ENCODE assay signal across 13 cellular contexts in the genomic region with DNA sequence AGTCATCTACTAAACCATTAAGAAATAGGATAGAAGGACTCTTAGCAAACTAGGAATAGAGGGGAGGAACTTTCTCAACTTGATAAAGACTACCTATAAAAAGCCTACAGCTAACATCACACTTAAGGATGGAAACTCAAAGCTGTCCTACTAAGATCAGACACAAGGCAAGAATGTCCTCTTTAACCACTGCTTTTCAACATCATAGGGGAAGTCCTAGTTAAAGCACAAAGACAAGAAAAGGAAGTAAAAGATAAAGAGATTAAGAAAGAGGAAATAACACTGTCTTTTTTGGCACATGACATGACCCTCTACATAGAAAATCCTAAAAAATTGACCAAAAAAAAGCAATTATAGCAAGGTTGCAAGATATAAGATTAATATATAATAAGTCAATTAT.
DNase-seq lines count a peak whose midpoint lies in the region; ATAC-seq and TF ChIP-seq lines count a peak whose summit lies in the region.
"Had no signal": no experiment of that assay in that cellular context is flagged by ENCODE, and none has a peak within 500 bp of the region (broad histone marks: within the 10 kb centered on the region; RNA-seq: fewer than 3 reads in every experiment).

No MANE protein-coding gene starts in this region.

- H3K4me1 ChIP-seq in CD4-positive, alpha-beta memory T cell (ENCODE audit: insufficient read depth, low read length): peaks cover 26% of the 10 kb centered on the region
- peaks cover 17% of the 10 kb centered on the region for H3K4me1 ChIP-seq in Loucy (ENCODE audit: insufficient read depth, low read length, poor library complexity, severe bottlenecking)
- H3K4me1 ChIP-seq: neural progenitor cell, suprapubic skin had no signal

- intact Hi-C loops in CD4-positive, alpha-beta memory T cell (cut with micrococcal nuclease): no loop called here
- intact Hi-C loops in activated T-helper 1 cell treated with anti-CD3 and anti-CD28 coated beads, Interleukin-12 subunit alpha, Interleukin-12 subunit beta, Interleukin-2, Interleukin-4 antibody, amounts not matched to agents 30 ng/mL and 10 ng/mL and 1 ng/mL, durations not matched to agents 14 hours and 24 hours and 36 hours (cut with micrococcal nuclease): loop anchor here (5.0 kb wide), 1 partner anchor 1037 kb away; no protein-coding TSS in a partner anchor

- H3K9me3 Mint-ChIP-seq in CD4-positive, alpha-beta memory T cell: no peaks in the 10 kb centered on the region
- no peaks in the 10 kb centered on the region for H3K9me3 Mint-ChIP-seq in activated naive CD8-positive, alpha-beta T cell treated with anti-CD3 and anti-CD28 coated beads, Interleukin-2, amount 50 U/mL, for 24 hours
- no peaks in the 10 kb centered on the region for H3K9me3 Mint-ChIP-seq in activated T-helper 1 cell treated with anti-CD3 and anti-CD28 coated beads, Interleukin-12 subunit alpha, Interleukin-12 subunit beta, Interleukin-2, Interleukin-4 antibody, amounts not matched to agents 30 ng/mL and 10 ng/mL and 1 ng/mL, durations not matched to agents 14 hours and 24 hours and 36 hours
- no peaks in the 10 kb centered on the region for H3K9me3 Mint-ChIP-seq in activated CD4-positive, alpha-beta memory T cell treated with anti-CD3 and anti-CD28 coated beads, Interleukin-2, amount 10 ng/mL, durations not matched to agents 7 days and 5 days
- H3K9me3 Mint-ChIP-seq: neural progenitor cell had no signal

- no peaks in the 10 kb centered on the region for H3K27me3 ChIP-seq in CD4-positive, alpha-beta memory T cell (ENCODE audit: insufficient read depth, low read length)
- no peaks in the 10 kb centered on the region for H3K27me3 ChIP-seq in Loucy (ENCODE audit: insufficient read depth, low read length, poor library complexity, severe bottlenecking)
- H3K27me3 ChIP-seq: neural progenitor cell, suprapubic skin had no signal

- peak overlapping the region; percentile 15 for H3K4me2 ChIP-seq in Loucy (ENCODE audit: low read depth, low read length, poor library complexity, severe bottlenecking)
- H3K4me2 ChIP-seq: neural progenitor cell had no signal

- no peaks in the 10 kb centered on the region for H3K9me3 ChIP-seq in CD4-positive, alpha-beta memory T cell (ENCODE audit: control insufficient read depth in 1 of 2, low read length in 2 of 2)
- no peaks in the 10 kb centered on the region for H3K9me3 ChIP-seq in Loucy (ENCODE audit: insufficient read depth, low read depth, low read length)
- H3K9me3 ChIP-seq: suprapubic skin had no signal

- no peaks in the 10 kb centered on the region for H3K9me2 ChIP-seq in Loucy (replicated peaks; ENCODE audit: low read depth, low read length)

- peak overlapping the region in 1 of 7 donors; percentile 1 for H3K27ac Mint-ChIP-seq in CD4-positive, alpha-beta memory T cell
- H3K27ac Mint-ChIP-seq in activated naive CD8-positive, alpha-beta T cell treated with anti-CD3 and anti-CD28 coated beads, Interleukin-2, amount 50 U/mL, for 24 hours: peak overlapping the region; percentile 29
- no peak overlapping the region for H3K27ac Mint-ChIP-seq in activated T-helper 1 cell treated with anti-CD3 and anti-CD28 coated beads, Interleukin-12 subunit alpha, Interleukin-12 subunit beta, Interleukin-2, Interleukin-4 antibody, amounts not matched to agents 30 ng/mL and 10 ng/mL and 1 ng/mL, durations not matched to agents 14 hours and 24 hours and 36 hours
- no peak overlapping the region for H3K27ac Mint-ChIP-seq in activated CD4-positive, alpha-beta memory T cell treated with anti-CD3 and anti-CD28 coated beads, Interleukin-2, amount 10 ng/mL, durations not matched to agents 7 days and 5 days
- H3K27ac Mint-ChIP-seq: neural progenitor cell had no signal

- H3K4me1 Mint-ChIP-seq in CD4-positive, alpha-beta memory T cell: peaks cover 24 to 41% (median 38%) of the 10 kb centered on the region in 4 donors
- H3K4me1 Mint-ChIP-seq in activated naive CD8-positive, alpha-beta T cell treated with anti-CD3 and anti-CD28 coated beads, Interleukin-2, amount 50 U/mL, for 24 hours: peaks cover 32% of the 10 kb centered on the region
- peaks cover 37% of the 10 kb centered on the region for H3K4me1 Mint-ChIP-seq in activated T-helper 1 cell treated with anti-CD3 and anti-CD28 coated beads, Interleukin-12 subunit alpha, Interleukin-12 subunit beta, Interleukin-2, Interleukin-4 antibody, amounts not matched to agents 30 ng/mL and 10 ng/mL and 1 ng/mL, durations not matched to agents 14 hours and 24 hours and 36 hours (ENCODE audit: low read depth)
- peaks cover 24% of the 10 kb centered on the region for H3K4me1 Mint-ChIP-seq in activated CD4-positive, alpha-beta memory T cell treated with anti-CD3 and anti-CD28 coated beads, Interleukin-2, amount 10 ng/mL, durations not matched to agents 7 days and 5 days
- H3K4me1 Mint-ChIP-seq: neural progenitor cell had no signal

- POLR2A ChIA-PET in CD4-positive, alpha-beta memory T cell (lab: Charles Lee; ENCODE audit: partially characterized antibody): interaction anchor here (0.6 kb wide), 1 partner anchor 1301 kb away, joined by 4 read pairs; no protein-coding TSS in a partner anchor
- POLR2A ChIA-PET in activated CD4-positive, alpha-beta memory T cell treated with anti-CD3 and anti-CD28 coated beads, Interleukin-2, amount 10 ng/mL, durations not matched to agents 7 days and 5 days (lab: Charles Lee): no interaction called here

- CTCF ChIA-PET in CD4-positive, alpha-beta memory T cell (lab: Charles Lee; ENCODE audit: partially characterized antibody): interaction anchor here (1.2 kb wide), 2 partner anchors 9 to 337 kb away, joined by 3 to 6 read pairs; no protein-coding TSS in a partner anchor
- CTCF ChIA-PET in activated CD4-positive, alpha-beta memory T cell treated with anti-CD3 and anti-CD28 coated beads, Interleukin-2, amount 10 ng/mL, durations not matched to agents 7 days and 5 days (lab: Charles Lee): interaction anchor here (0.7 kb wide), 1 partner anchor 380 kb away, joined by 4 read pairs; the partner anchor contains the start of gene TIGD4

- H3K4me3 ChIP-seq in CD4-positive, alpha-beta memory T cell (ENCODE audit: low read length in 2 of 2): no peak overlapping the region
- H3K4me3 ChIP-seq in Loucy (ENCODE audit: low read length, poor library complexity, severe bottlenecking): no peak overlapping the region
- H3K4me3 ChIP-seq: neural progenitor cell, suprapubic skin had no signal

- peak in 2 of 5 donors; percentile 19 to 28 for DNase-seq in CD4-positive, alpha-beta memory T cell
- DNase-seq in activated naive CD8-positive, alpha-beta T cell treated with anti-CD3 and anti-CD28 coated beads, Interleukin-2, amount 50 U/mL, for 24 hours: no peak
- DNase-seq in superior temporal gyrus (ENCODE audit: extremely low spot score) (no peak), NCI-H69 (lab: John Stamatoyannopoulos, UW) (no peak)
- no peak for DNase-seq in activated T-helper 1 cell treated with anti-CD3 and anti-CD28 coated beads, Interleukin-12 subunit alpha, Interleukin-12 subunit beta, Interleukin-2, Interleukin-4 antibody, amounts not matched to agents 30 ng/mL and 10 ng/mL and 1 ng/mL, durations not matched to agents 14 hours and 24 hours and 36 hours (ENCODE audit: low spot score)
- DNase-seq in activated CD4-positive, alpha-beta memory T cell treated with anti-CD3 and anti-CD28 coated beads, Interleukin-2, amount 10 ng/mL, durations not matched to agents 7 days and 5 days: no peak
- DNase-seq: activated CD8-positive, alpha-beta memory T cell treated with anti-CD3 and anti-CD28 coated beads for 24 hours; stimulated activated CD4-positive, alpha-beta T cell treated with anti-CD3 and anti-CD28 coated beads, Interleukin-1b, Interleukin-23, amount 100 ng/mL, for 48 hours had no signal

- H2AFZ ChIP-seq in Loucy (ENCODE audit: low read length): no peak overlapping the region
- H2AFZ ChIP-seq: neural progenitor cell had no signal

- H3K27ac ChIP-seq in CD4-positive, alpha-beta memory T cell (ENCODE audit: low read depth, low read length): no peak overlapping the region
- H3K27ac ChIP-seq: neural progenitor cell, RWPE1, suprapubic skin had no signal

- no peak overlapping the region for H3K9ac ChIP-seq in Loucy (ENCODE audit: low read depth, low read length, poor library complexity, severe bottlenecking)
- H3K9ac ChIP-seq: neural progenitor cell had no signal

- no peaks in the 10 kb centered on the region for H3K79me2 ChIP-seq in Loucy (ENCODE audit: insufficient read depth, low read length)

- no peaks in the 10 kb centered on the region for H3K36me3 ChIP-seq in CD4-positive, alpha-beta memory T cell (ENCODE audit: insufficient read depth, low read length)
- H3K36me3 ChIP-seq in Loucy (ENCODE audit: insufficient read depth, low read length): no peaks in the 10 kb centered on the region
- H3K36me3 ChIP-seq: neural progenitor cell, suprapubic skin had no signal

- H3F3A ChIP-seq in Loucy (ENCODE audit: low read depth): no peaks in the 10 kb centered on the region

- H4K20me1 ChIP-seq in Loucy (ENCODE audit: insufficient read depth, low read length, poor library complexity, severe bottlenecking): peaks cover 3% of the 10 kb centered on the region

- H3K27me3 Mint-ChIP-seq in CD4-positive, alpha-beta memory T cell: no peaks in the 10 kb centered on the region
- H3K27me3 Mint-ChIP-seq in activated naive CD8-positive, alpha-beta T cell treated with anti-CD3 and anti-CD28 coated beads, Interleukin-2, amount 50 U/mL, for 24 hours: no peaks in the 10 kb centered on the region
- no peaks in the 10 kb centered on the region for H3K27me3 Mint-ChIP-seq in activated T-helper 1 cell treated with anti-CD3 and anti-CD28 coated beads, Interleukin-12 subunit alpha, Interleukin-12 subunit beta, Interleukin-2, Interleukin-4 antibody, amounts not matched to agents 30 ng/mL and 10 ng/mL and 1 ng/mL, durations not matched to agents 14 hours and 24 hours and 36 hours (ENCODE audit: insufficient read depth)
- H3K27me3 Mint-ChIP-seq in activated CD4-positive, alpha-beta memory T cell treated with anti-CD3 and anti-CD28 coated beads, Interleukin-2, amount 10 ng/mL, durations not matched to agents 7 days and 5 days: no peaks in the 10 kb centered on the region

- no peak for TF ChIP-seq CTCF in Loucy (conservative IDR thresholded peaks at IDR 0.05; ENCODE audit: low read length)

- peak; percentile 54 for ATAC-seq in GM19463 (IDR thresholded peaks at IDR 0.05; ENCODE audit: unreplicated experiment)
- ATAC-seq in activated naive CD8-positive, alpha-beta T cell treated with anti-CD3 and anti-CD28 coated beads, Interleukin-2, amount 50 U/mL, for 24 hours: no peak

- peaks cover 31 to 32% of the 10 kb centered on the region in 2 donors for H3K36me3 Mint-ChIP-seq in CD4-positive, alpha-beta memory T cell
- H3K36me3 Mint-ChIP-seq in activated naive CD8-positive, alpha-beta T cell treated with anti-CD3 and anti-CD28 coated beads, Interleukin-2, amount 50 U/mL, for 24 hours (ENCODE audit: low read depth): peaks cover 22% of the 10 kb centered on the region
- peaks cover 19% of the 10 kb centered on the region for H3K36me3 Mint-ChIP-seq in activated T-helper 1 cell treated with anti-CD3 and anti-CD28 coated beads, Interleukin-12 subunit alpha, Interleukin-12 subunit beta, Interleukin-2, Interleukin-4 antibody, amounts not matched to agents 30 ng/mL and 10 ng/mL and 1 ng/mL, durations not matched to agents 14 hours and 24 hours and 36 hours (ENCODE audit: low read depth)
- H3K36me3 Mint-ChIP-seq in activated CD4-positive, alpha-beta memory T cell treated with anti-CD3 and anti-CD28 coated beads, Interleukin-2, amount 10 ng/mL, durations not matched to agents 7 days and 5 days (ENCODE audit: low read depth): peaks cover 31% of the 10 kb centered on the region

- H3K4me3 Mint-ChIP-seq in CD4-positive, alpha-beta memory T cell: peak overlapping the region in 7 of 8 donors; percentile 12 to 61 (median 31)
- no peak overlapping the region for H3K4me3 Mint-ChIP-seq in activated naive CD8-positive, alpha-beta T cell treated with anti-CD3 and anti-CD28 coated beads, Interleukin-2, amount 50 U/mL, for 24 hours
- no peak overlapping the region for H3K4me3 Mint-ChIP-seq in activated T-helper 1 cell treated with anti-CD3 and anti-CD28 coated beads, Interleukin-12 subunit alpha, Interleukin-12 subunit beta, Interleukin-2, Interleukin-4 antibody, amounts not matched to agents 30 ng/mL and 10 ng/mL and 1 ng/mL, durations not matched to agents 14 hours and 24 hours and 36 hours
- H3K4me3 Mint-ChIP-seq in activated CD4-positive, alpha-beta memory T cell treated with anti-CD3 and anti-CD28 coated beads, Interleukin-2, amount 10 ng/mL, durations not matched to agents 7 days and 5 days: no peak overlapping the region
- H3K4me3 Mint-ChIP-seq: neural progenitor cell had no signal

Comparison
In these comparisons a context has a peak if more than half of its experiments do, and no peak if none do; other contexts are left out.
1. H3K4me3 Mint-ChIP-seq: peak in CD4-positive, alpha-beta memory T cell (7 of 8); none in activated naive CD8-positive, alpha-beta T cell treated with anti-CD3 and anti-CD28 coated beads, Interleukin-2, amount 50 U/mL, for 24 hours (single experiment), activated T-helper 1 cell treated with anti-CD3 and anti-CD28 coated beads, Interleukin-12 subunit alpha, Interleukin-12 subunit beta, Interleukin-2, Interleukin-4 antibody, amounts not matched to agents 30 ng/mL and 10 ng/mL and 1 ng/mL, durations not matched to agents 14 hours and 24 hours and 36 hours (single experiment) and activated CD4-positive, alpha-beta memory T cell treated with anti-CD3 and anti-CD28 coated beads, Interleukin-2, amount 10 ng/mL, durations not matched to agents 7 days and 5 days (single experiment).